In genomic region chr3:136861890-136862610, GRCh38 we compare ENCODE assay signal across 8 cellular contexts.
DNase-seq lines count a peak whose midpoint lies in the region; ATAC-seq lines count a peak whose summit lies in the region.

NCK1 (plus strand) TSS chr3:136862208; CDS start chr3:136928002, 65,794 bp downstream.

- peak within 1 kb of the TSS; percentile 89 for H3K4me3 Mint-ChIP-seq in central memory CD8-positive, alpha-beta T cell

- ATAC-seq in GM19025 (IDR thresholded peaks at IDR 0.05; ENCODE audit: low read depth, unreplicated experiment): peak; percentile 95
- peak; percentile 98 for ATAC-seq in HG03342 (IDR thresholded peaks at IDR 0.05; ENCODE audit: unreplicated experiment)
- peak; percentile 96 for ATAC-seq in central memory CD8-positive, alpha-beta T cell (replicated peaks; ENCODE audit: extremely low read depth, poor library complexity, severe bottlenecking)

- H3K27me3 Mint-ChIP-seq in central memory CD8-positive, alpha-beta T cell: no peaks in the 10 kb centered on the region

- peak; percentile 98 for DNase-seq in AG20443 (ENCODE audit: low spot score)
- peak; percentile 98 to 99 for DNase-seq in NCI-H446 (lab: John Stamatoyannopoulos, UW)
- peak; percentile 99 for DNase-seq in activated CD4-positive, CD25-positive, alpha-beta regulatory T cell treated with anti-CD3 and anti-CD28 coated beads, Interleukin-2, amount 50 U/mL, for 16 hours (ENCODE audit: low read depth, low spot score)
- DNase-seq in central memory CD8-positive, alpha-beta T cell (ENCODE audit: low spot score in 2 of 2): peak; percentile 96 to 98
- peak; percentile 99 for DNase-seq in iris pigment epithelial cell (ENCODE audit: low read depth)
- DNase-seq in stimulated activated CD4-positive, alpha-beta T cell treated with anti-CD3 and anti-CD28 coated beads, Interleukin-12 subunit alpha, Interleukin-12 subunit beta, amount 100 ng/mL, for 4 hours: peak; percentile 96

- peaks cover 58% of the 10 kb centered on the region for H3K4me1 Mint-ChIP-seq in central memory CD8-positive, alpha-beta T cell

- H3K27ac Mint-ChIP-seq in central memory CD8-positive, alpha-beta T cell (ENCODE audit: low read depth): peak within 1 kb of the TSS; percentile 88

- H3K9me3 Mint-ChIP-seq in central memory CD8-positive, alpha-beta T cell: no peaks in the 10 kb centered on the region

- peaks cover 29% of the 10 kb centered on the region for H3K36me3 Mint-ChIP-seq in central memory CD8-positive, alpha-beta T cell (ENCODE audit: insufficient read depth)

Comparison
In these comparisons a context has a peak if more than half of its experiments do, and no peak if none do; other contexts are left out.
1. Peak in every context shown above with its lines: DNase-seq and ATAC-seq.